In the genomic region with DNA sequence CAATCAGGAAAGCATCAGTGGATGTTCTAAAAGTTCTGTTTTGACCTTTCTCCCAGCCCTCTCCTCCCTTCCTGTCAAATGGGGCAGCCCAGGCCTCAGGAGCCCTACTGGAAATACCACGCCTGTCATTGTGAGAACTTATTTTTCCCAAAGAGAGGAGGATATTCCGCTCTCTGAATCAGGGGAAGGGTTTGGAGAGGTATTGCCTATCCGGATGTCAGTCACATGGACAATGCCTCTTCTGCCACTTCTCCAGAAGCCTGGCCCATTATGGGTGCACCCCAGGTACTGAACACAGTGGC, we compare ENCODE assay signal across 22 cellular contexts.
"Had no signal": no experiment of that assay in that cellular context is flagged by ENCODE, and none has a peak within 500 bp of the region (broad histone marks: within the 10 kb centered on the region; RNA-seq: fewer than 3 reads in every experiment).

No MANE protein-coding gene starts in this region.

- H3K4me3 Mint-ChIP-seq: activated B cell treated with CpG ODN at 0.5 μM for 24 hours; activated CD4-positive, alpha-beta T cell treated with anti-CD3 and anti-CD28 coated beads, Interleukin-2, amount 10 ng/mL, durations not matched to agents 24 days and 14 days; activated CD8-positive, alpha-beta memory T cell treated with anti-CD3 and anti-CD28 coated beads, Interleukin-2, amount 10 ng/mL, durations not matched to agents 7 days and 5 days; activated naive CD4-positive, alpha-beta T cell treated with anti-CD3 and anti-CD28 coated beads, Interleukin-2, amount 50 U/mL, for 24 hours; activated T-cell treated with anti-CD3 and anti-CD28 coated beads, Interleukin-2, amount 50 U/mL, for 24 hours; activated T-helper 1 cell treated with anti-CD3 and anti-CD28 coated beads, Interleukin-12 subunit alpha, Interleukin-12 subunit beta, Interleukin-2, Interleukin-4 antibody, amounts not matched to agents 30 ng/mL and 10 ng/mL and 1 ng/mL, durations not matched to agents 14 hours and 24 hours and 36 hours; IgD-negative memory B cell; T-helper 1 cell treated with Interleukin-12 subunit alpha and Interleukin-12 subunit beta and Interleukin-4 antibody, amounts not matched to agents 30 μg/mL and 1 μg/mL, for 36 hours had no signal

- H3K27ac Mint-ChIP-seq: activated B cell treated with CpG ODN at 0.5 μM for 24 hours; activated CD4-positive, alpha-beta T cell treated with anti-CD3 and anti-CD28 coated beads, Interleukin-2, amount 10 ng/mL, durations not matched to agents 24 days and 14 days; activated CD8-positive, alpha-beta memory T cell treated with anti-CD3 and anti-CD28 coated beads, Interleukin-2, amount 10 ng/mL, durations not matched to agents 7 days and 5 days; activated naive CD4-positive, alpha-beta T cell treated with anti-CD3 and anti-CD28 coated beads, Interleukin-2, amount 50 U/mL, for 24 hours; activated T-cell treated with anti-CD3 and anti-CD28 coated beads, Interleukin-2, amount 50 U/mL, for 24 hours; activated T-helper 1 cell treated with anti-CD3 and anti-CD28 coated beads, Interleukin-12 subunit alpha, Interleukin-12 subunit beta, Interleukin-2, Interleukin-4 antibody, amounts not matched to agents 30 ng/mL and 10 ng/mL and 1 ng/mL, durations not matched to agents 14 hours and 24 hours and 36 hours; IgD-negative memory B cell; T-helper 1 cell treated with Interleukin-12 subunit alpha and Interleukin-12 subunit beta and Interleukin-4 antibody, amounts not matched to agents 30 μg/mL and 1 μg/mL, for 36 hours had no signal

- DNase-seq: activated B cell treated with CpG ODN at 0.5 μM for 24 hours; activated CD4-positive, alpha-beta T cell treated with anti-CD3 and anti-CD28 coated beads for 1 hour; activated CD4-positive, alpha-beta T cell treated with anti-CD3 and anti-CD28 coated beads, Interleukin-2, amount 10 ng/mL, durations not matched to agents 24 days and 14 days; activated CD4-positive, alpha-beta T cell treated with anti-CD3 and anti-CD28 coated beads, Interleukin-2, amount 50 U/mL, for 48 hours; activated CD8-positive, alpha-beta memory T cell treated with anti-CD3 and anti-CD28 coated beads, Interleukin-2, amount 10 ng/mL, durations not matched to agents 7 days and 5 days; activated effector memory CD4-positive, alpha-beta T cell treated with Interleukin-2 at 50 U/mL for 16 hours; activated naive CD4-positive, alpha-beta T cell; activated T-cell treated with anti-CD3 and anti-CD28 coated beads, Interleukin-2, amount 50 U/mL, for 24 hours; aorta; KG1; NCI-H1092; NCI-H1417; NCI-H2029; NCI-H2107; NCI-H345; NCI-H510A; NCI-H526 treated with DMSO at 0.1 percent for 48 hours; SHP77 had no signal

- H3K36me3 Mint-ChIP-seq: activated CD8-positive, alpha-beta memory T cell treated with anti-CD3 and anti-CD28 coated beads, Interleukin-2, amount 10 ng/mL, durations not matched to agents 7 days and 5 days; activated naive CD4-positive, alpha-beta T cell treated with anti-CD3 and anti-CD28 coated beads, Interleukin-2, amount 50 U/mL, for 24 hours; IgD-negative memory B cell had no signal

- H3K27me3 Mint-ChIP-seq: activated B cell treated with CpG ODN at 0.5 μM for 24 hours; activated CD4-positive, alpha-beta T cell treated with anti-CD3 and anti-CD28 coated beads, Interleukin-2, amount 10 ng/mL, durations not matched to agents 24 days and 14 days; activated CD8-positive, alpha-beta memory T cell treated with anti-CD3 and anti-CD28 coated beads, Interleukin-2, amount 10 ng/mL, durations not matched to agents 7 days and 5 days; activated naive CD4-positive, alpha-beta T cell treated with anti-CD3 and anti-CD28 coated beads, Interleukin-2, amount 50 U/mL, for 24 hours; activated T-cell treated with anti-CD3 and anti-CD28 coated beads, Interleukin-2, amount 50 U/mL, for 24 hours; IgD-negative memory B cell had no signal

- H3K4me1 Mint-ChIP-seq: activated B cell treated with CpG ODN at 0.5 μM for 24 hours; activated CD4-positive, alpha-beta T cell treated with anti-CD3 and anti-CD28 coated beads, Interleukin-2, amount 10 ng/mL, durations not matched to agents 24 days and 14 days; activated CD8-positive, alpha-beta memory T cell treated with anti-CD3 and anti-CD28 coated beads, Interleukin-2, amount 10 ng/mL, durations not matched to agents 7 days and 5 days; activated naive CD4-positive, alpha-beta T cell treated with anti-CD3 and anti-CD28 coated beads, Interleukin-2, amount 50 U/mL, for 24 hours had no signal

- H3K9me3 Mint-ChIP-seq: activated B cell treated with CpG ODN at 0.5 μM for 24 hours; activated CD4-positive, alpha-beta T cell treated with anti-CD3 and anti-CD28 coated beads, Interleukin-2, amount 10 ng/mL, durations not matched to agents 24 days and 14 days; activated naive CD4-positive, alpha-beta T cell treated with anti-CD3 and anti-CD28 coated beads, Interleukin-2, amount 50 U/mL, for 24 hours; activated T-cell treated with anti-CD3 and anti-CD28 coated beads, Interleukin-2, amount 50 U/mL, for 24 hours; activated T-helper 1 cell treated with anti-CD3 and anti-CD28 coated beads, Interleukin-12 subunit alpha, Interleukin-12 subunit beta, Interleukin-2, Interleukin-4 antibody, amounts not matched to agents 30 ng/mL and 10 ng/mL and 1 ng/mL, durations not matched to agents 14 hours and 24 hours and 36 hours; IgD-negative memory B cell; T-helper 1 cell treated with Interleukin-12 subunit alpha and Interleukin-12 subunit beta and Interleukin-4 antibody, amounts not matched to agents 30 μg/mL and 1 μg/mL, for 36 hours had no signal

- ATAC-seq: activated CD8-positive, alpha-beta memory T cell treated with anti-CD3 and anti-CD28 coated beads, Interleukin-2, amount 10 ng/mL, durations not matched to agents 7 days and 5 days had no signal
